Comparison of ENCODE assay signal across 22 cellular contexts in the genomic region with DNA sequence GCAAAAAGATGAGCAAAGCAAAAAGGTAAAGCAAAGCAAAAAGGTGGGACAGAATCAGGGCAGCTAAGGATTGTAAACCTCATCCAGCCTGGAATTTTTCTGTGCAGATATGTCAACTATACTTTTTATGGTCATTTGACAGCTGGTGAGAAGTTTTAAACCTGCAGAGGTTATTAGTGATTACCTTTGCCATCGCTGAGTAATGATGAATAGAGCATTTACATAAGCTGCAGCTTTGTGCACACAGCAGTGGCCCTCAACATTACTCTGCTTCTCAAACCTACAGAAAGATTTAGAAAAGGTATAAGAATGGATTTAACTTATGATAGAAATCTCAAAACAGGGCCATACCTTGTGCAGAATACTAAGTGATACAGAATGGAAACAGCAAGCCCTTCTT. TPM values are rescaled to one million over a fixed set of nuclear protein-coding genes. Genes with fewer than 3 reads are reported as not detected.
"Had no signal": no experiment of that assay in that cellular context is flagged by ENCODE, and none has a peak within 500 bp of the region (broad histone marks: within the 10 kb centered on the region; RNA-seq: fewer than 3 reads in every experiment).

No MANE protein-coding gene starts in this region.

- H3K4me2 ChIP-seq: PC-9 had no signal

- DNase-seq: KBM-7, MV-4-11, NCI-H1048, NCI-H1105, NCI-H1417, NCI-H1436 treated with DMSO at 0.1 percent for 48 hours, NCI-H1694, NCI-H187 treated with DMSO at 0.1 percent for 48 hours, NCI-H2081, NCI-H2107, NCI-H2227 treated with DMSO at 0.1 percent for 48 hours, NCI-H524 treated with DMSO at 0.1 percent for 48 hours, NCI-H69, NCI-H774, PC-9, Peyer's patch, SHP77 treated with DMSO at 0.1 percent for 48 hours, SJCRH30 had no signal

- H3K27me3 ChIP-seq: Peyer's patch, SJCRH30 had no signal

- H3K27ac ChIP-seq: HL-60, Peyer's patch, SJCRH30 had no signal

- H3K4me3 ChIP-seq: PC-9, Peyer's patch, SJCRH30 had no signal

- H3K9me3 ChIP-seq: Peyer's patch, SJCRH30 had no signal

- H3K36me3 ChIP-seq: Peyer's patch, SJCRH30 had no signal

- H2AFZ ChIP-seq: PC-9 had no signal

- H3K4me1 ChIP-seq: SJCRH30 had no signal

- ATAC-seq: Right ventricle myocardium inferior, SK-N-SH treated with all-trans-retinoic acid at 6 μM for 48 hours had no signal

RNA-seq across cellular contexts. Expression of a gene that starts 54.5 kb away (rescaled TPM):
- total RNA-seq: MCF 10A, Peyer's patch had no signal
